In genomic region chr3:177357352-177358084, GRCh38 we compare ENCODE assay signal across 8 cellular contexts.
A peak's percentile ranks its signal among the peaks of the same experiment; 100 is the strongest.
DNase-seq lines count a peak whose midpoint lies in the region; ATAC-seq, FAIRE-seq and TF ChIP-seq lines count a peak whose summit lies in the region.

No MANE protein-coding gene starts in this region.

- peak; percentile 92 for DNase-seq in COLO829 (ENCODE audit: low spot score)
- peak; percentile 94 for DNase-seq in RWPE1 (ENCODE audit: low spot score)
- DNase-seq in bronchial epithelial cell (ENCODE audit: low read depth): peak; percentile 98
- DNase-seq in left kidney (ENCODE audit: low read depth, low spot score): peak; percentile 56
- peak in 3 of 49 donors; percentile 1 to 39 (median 29) for DNase-seq in substantia nigra (lab: John Stamatoyannopoulos, UW)
- DNase-seq in GOT3 (lab: John Stamatoyannopoulos, UW): no peak

- peak; percentile 16 for ATAC-seq in HG03342 (IDR thresholded peaks at IDR 0.05; ENCODE audit: unreplicated experiment)
- no peak for ATAC-seq in HG03565 (IDR thresholded peaks at IDR 0.05; ENCODE audit: unreplicated experiment)

- no peak overlapping the region for H3K4me3 ChIP-seq in bronchial epithelial cell (ENCODE audit: low read depth, low read length)

- H3K27ac ChIP-seq in RWPE1 (peak overlapping the region; percentile 78), substantia nigra (ENCODE audit: low read depth, low read length, poor library complexity, severe bottlenecking) (peak overlapping the region; percentile 88)

- CTCF ChIA-PET in RWPE1 (lab: Yijun Ruan, JAX): interaction anchor here (0.6 to 1.0 kb wide), 4 partner anchors 44 to 997 kb away, joined by 3 to 4 read pairs (median 4); no protein-coding TSS in a partner anchor

- no peak for FAIRE-seq in bronchial epithelial cell (lab: Jason Lieb, UNC)

- no peaks in the 10 kb centered on the region for H3K36me3 ChIP-seq in bronchial epithelial cell (ENCODE audit: control insufficient read depth, insufficient read depth, low read length)

- H3K27me3 ChIP-seq in bronchial epithelial cell (ENCODE audit: control insufficient read depth, insufficient read depth, low read length): no peaks in the 10 kb centered on the region

- TF ChIP-seq CTCF in RWPE1 (conservative IDR thresholded peaks at IDR 0.05; ENCODE audit: low read depth) (no peak), bronchial epithelial cell (IDR thresholded peaks at IDR 0.05; ENCODE audit: insufficient read depth, low read length, severe bottlenecking) (no peak)

- POLR2A ChIA-PET in RWPE1 (lab: Yijun Ruan, JAX; ENCODE audit: low non-redundant PET): interaction anchor here (0.5 kb wide), 1 partner anchor 138 kb away, joined by 5 read pairs; no protein-coding TSS in a partner anchor
